1 cellular context compared by ENCODE assay signal in genomic region chr12:6554168-6554989, GRCh38.
TF ChIP-seq lines count a peak whose summit lies in the region.

No MANE protein-coding gene starts in this region.

TF ChIP-seq in SK-N-SH, 30 proteins besides CTCF, POLR2A, EP300 and RAD21 (continued from another document):
- no peak for TF ChIP-seq REST (IDR thresholded peaks at IDR 0.05; ENCODE audit: low read depth, low read length)
